ENCODE assay signal across 15 cellular contexts in genomic region chr17:8799001-8799850, GRCh38. TPM values are rescaled to one million over a fixed set of nuclear protein-coding genes. Genes with fewer than 3 reads are reported as not detected.
DNase-seq lines count a peak whose midpoint lies in the region; ATAC-seq and TF ChIP-seq lines count a peak whose summit lies in the region.
"Had no signal": no experiment of that assay in that cellular context is flagged by ENCODE, and none has a peak within 500 bp of the region (broad histone marks: within the 10 kb centered on the region; RNA-seq: fewer than 3 reads in every experiment).

Gene MFSD6L (minus strand): TSS chr17:8799365. CDS start chr17:8799120, 245 bp downstream.

- H4K20me1 ChIP-seq in OCI-LY7 (ENCODE audit: insufficient read depth, low read length), result no peaks in the 10 kb centered on the region

- no peak within 1 kb of the TSS for H3K27ac Mint-ChIP-seq in CD8-positive, alpha-beta T cell
- H3K27ac Mint-ChIP-seq: activated naive CD4-positive, alpha-beta T cell treated with anti-CD3 and anti-CD28 coated beads, Interleukin-2, amount 10 ng/mL, durations not matched to agents 7 days and 5 days; T-helper 1 cell treated with Interleukin-12 subunit alpha and Interleukin-12 subunit beta and Interleukin-4 antibody, amounts not matched to agents 30 μg/mL and 1 μg/mL, for 36 hours had no signal

- no peak within 1 kb of the TSS for H2AFZ ChIP-seq in OCI-LY7 (ENCODE audit: low read length)

- no peak within 1 kb of the TSS for H3K4me3 Mint-ChIP-seq in CD8-positive, alpha-beta T cell
- H3K4me3 Mint-ChIP-seq: activated naive CD4-positive, alpha-beta T cell treated with anti-CD3 and anti-CD28 coated beads, Interleukin-2, amount 10 ng/mL, durations not matched to agents 7 days and 5 days; CD8-positive, alpha-beta memory T cell; stimulated activated effector memory CD8-positive, alpha-beta T cell treated with anti-CD3 and anti-CD28 coated beads, Interleukin-12 subunit alpha, Interleukin-12 subunit beta, amount 100 ng/mL, for 72 hours; T-helper 1 cell treated with Interleukin-12 subunit alpha and Interleukin-12 subunit beta and Interleukin-4 antibody, amounts not matched to agents 30 μg/mL and 1 μg/mL, for 36 hours had no signal

- no peak within 1 kb of the TSS for H3K4me3 ChIP-seq in CD8-positive, alpha-beta T cell (ENCODE audit: low read depth, low read length)
- H3K4me3 ChIP-seq in HUES6 (ENCODE audit: low read depth, low read length), result peak within 1 kb of the TSS; percentile 66
- H3K4me3 ChIP-seq in lower lobe of right lung, result peak within 1 kb of the TSS; percentile 23
- H3K4me3 ChIP-seq in OCI-LY7 (ENCODE audit: low read depth, low read length, poor library complexity, severe bottlenecking), result no peak within 1 kb of the TSS
- H3K4me3 ChIP-seq: gastroesophageal sphincter had no signal

- CTCF ChIA-PET in CD8-positive, alpha-beta T cell (lab: Charles Lee), result interaction anchor here (1.4 to 2.2 kb wide), 2 partner anchors 13 to 96 kb away, joined by 4 to 14 read pairs; no protein-coding TSS in a partner anchor
- CTCF ChIA-PET in OCI-LY7 (lab: Charles Lee; ENCODE audit: unreplicated experiment), result no interaction called here

- H3K27me3 Mint-ChIP-seq in CD8-positive, alpha-beta T cell (ENCODE audit: low read depth), result no peaks in the 10 kb centered on the region

- no peaks in the 10 kb centered on the region for H3K36me3 Mint-ChIP-seq in CD8-positive, alpha-beta T cell
- H3K36me3 Mint-ChIP-seq: activated naive CD4-positive, alpha-beta T cell treated with anti-CD3 and anti-CD28 coated beads, Interleukin-2, amount 10 ng/mL, durations not matched to agents 7 days and 5 days; CD8-positive, alpha-beta memory T cell had no signal

- no peaks in the 10 kb centered on the region for H3K4me1 Mint-ChIP-seq in CD8-positive, alpha-beta T cell (ENCODE audit: low read depth)
- H3K4me1 Mint-ChIP-seq: activated naive CD4-positive, alpha-beta T cell treated with anti-CD3 and anti-CD28 coated beads, Interleukin-2, amount 10 ng/mL, durations not matched to agents 7 days and 5 days; CD8-positive, alpha-beta memory T cell; stimulated activated effector memory CD8-positive, alpha-beta T cell treated with anti-CD3 and anti-CD28 coated beads, Interleukin-12 subunit alpha, Interleukin-12 subunit beta, amount 100 ng/mL, for 72 hours had no signal

- POLR2A ChIA-PET in CD8-positive, alpha-beta T cell (lab: Charles Lee), result no interaction called here
- POLR2A ChIA-PET in OCI-LY7 (lab: Charles Lee), result no interaction called here

- no peak for TF ChIP-seq CTCF in CD8-positive, alpha-beta T cell (IDR thresholded peaks at IDR 0.05)
- TF ChIP-seq CTCF in lower lobe of right lung (IDR thresholded peaks at IDR 0.05) (no peak), OCI-LY7 (conservative IDR thresholded peaks at IDR 0.05; ENCODE audit: low read length) (no peak)

- H3K9ac ChIP-seq in HUES6 (ENCODE audit: low read length), result peak within 1 kb of the TSS; percentile 40

- H3K9me3 ChIP-seq in CD8-positive, alpha-beta T cell (ENCODE audit: low read length), result no peaks in the 10 kb centered on the region
- H3K9me3 ChIP-seq in HUES6 (ENCODE audit: control insufficient read depth, insufficient read depth, low read depth, low read length), result no peaks in the 10 kb centered on the region
- no peaks in the 10 kb centered on the region for H3K9me3 ChIP-seq in lower lobe of right lung
- H3K9me3 ChIP-seq in OCI-LY7 (ENCODE audit: low read length), result no peaks in the 10 kb centered on the region
- H3K9me3 ChIP-seq: gastroesophageal sphincter had no signal

- H3K79me2 ChIP-seq in OCI-LY7 (ENCODE audit: insufficient read depth, low read depth, low read length), result no peaks in the 10 kb centered on the region

- no peaks in the 10 kb centered on the region for H3K36me3 ChIP-seq in CD8-positive, alpha-beta T cell (ENCODE audit: insufficient read depth, low read length)
- no peaks in the 10 kb centered on the region for H3K36me3 ChIP-seq in HUES6 (ENCODE audit: control insufficient read depth, insufficient read depth, low read length)
- no peaks in the 10 kb centered on the region for H3K36me3 ChIP-seq in lower lobe of right lung
- no peaks in the 10 kb centered on the region for H3K36me3 ChIP-seq in OCI-LY7 (ENCODE audit: insufficient read depth, low read length)
- H3K36me3 ChIP-seq: gastroesophageal sphincter had no signal

- ATAC-seq in CD8-positive, alpha-beta T cell, result peak; percentile 31
- ATAC-seq in lower lobe of right lung, result peak; percentile 90 to 94
- no peak for ATAC-seq in GM18907 (IDR thresholded peaks at IDR 0.05; ENCODE audit: unreplicated experiment)
- no peak for ATAC-seq in GM19467 (IDR thresholded peaks at IDR 0.05; ENCODE audit: unreplicated experiment)
- ATAC-seq: gastroesophageal sphincter; stimulated activated effector memory CD8-positive, alpha-beta T cell treated with anti-CD3 and anti-CD28 coated beads, Interleukin-12 subunit alpha, Interleukin-12 subunit beta, amount 100 ng/mL, for 72 hours had no signal

- no peak for DNase-seq in CD8-positive, alpha-beta T cell
- DNase-seq in ecto neural progenitor cell (ENCODE audit: low spot score) (peak; percentile 69), lower lobe of right lung (peak; percentile 69), OCI-LY7 (ENCODE audit: low spot score) (no peak), medulla oblongata (ENCODE audit: extremely low spot score) (no peak)
- DNase-seq: activated naive CD4-positive, alpha-beta T cell treated with anti-CD3 and anti-CD28 coated beads, Interleukin-2, amount 10 ng/mL, durations not matched to agents 7 days and 5 days; CD8-positive, alpha-beta memory T cell; NCI-H1105 treated with DMSO at 0.1 percent for 48 hours had no signal

- H3K27ac ChIP-seq in CD8-positive, alpha-beta T cell (ENCODE audit: low read depth, low read length), result no peak within 1 kb of the TSS
- no peak within 1 kb of the TSS for H3K27ac ChIP-seq in HUES6 (ENCODE audit: low read depth, low read length)
- H3K27ac ChIP-seq in lower lobe of right lung, result no peak within 1 kb of the TSS
- no peak within 1 kb of the TSS for H3K27ac ChIP-seq in OCI-LY7 (ENCODE audit: low read depth, low read length, poor library complexity, severe bottlenecking)
- H3K27ac ChIP-seq: gastroesophageal sphincter had no signal

- no TSS peak for BruUV-seq in OCI-LY7 (replicated peaks; lab: Mats Ljungman, UMichigan)

- H3K27me3 ChIP-seq in CD8-positive, alpha-beta T cell (ENCODE audit: insufficient read depth, low read length), result no peaks in the 10 kb centered on the region
- H3K27me3 ChIP-seq in HUES6 (ENCODE audit: control insufficient read depth, insufficient read depth, low read length) (peaks cover 29% of the 10 kb centered on the region), lower lobe of right lung (ENCODE audit: low read depth) (peaks cover 19% of the 10 kb centered on the region)

- H3K4me2 ChIP-seq in OCI-LY7 (ENCODE audit: low read length), result no peak within 1 kb of the TSS

- H3K9me3 Mint-ChIP-seq in CD8-positive, alpha-beta T cell, result no peaks in the 10 kb centered on the region
- H3K9me3 Mint-ChIP-seq: activated naive CD4-positive, alpha-beta T cell treated with anti-CD3 and anti-CD28 coated beads, Interleukin-2, amount 10 ng/mL, durations not matched to agents 7 days and 5 days; CD8-positive, alpha-beta memory T cell; stimulated activated effector memory CD8-positive, alpha-beta T cell treated with anti-CD3 and anti-CD28 coated beads, Interleukin-12 subunit alpha, Interleukin-12 subunit beta, amount 100 ng/mL, for 72 hours; T-helper 1 cell treated with Interleukin-12 subunit alpha and Interleukin-12 subunit beta and Interleukin-4 antibody, amounts not matched to agents 30 μg/mL and 1 μg/mL, for 36 hours had no signal

- H3K9me2 ChIP-seq in OCI-LY7 (ENCODE audit: insufficient read depth, low read length), result no peaks in the 10 kb centered on the region

- H3K4me1 ChIP-seq in CD8-positive, alpha-beta T cell (ENCODE audit: insufficient read depth, low read length), result no peaks in the 10 kb centered on the region
- peaks cover 11% of the 10 kb centered on the region for H3K4me1 ChIP-seq in HUES6 (ENCODE audit: control insufficient read depth, insufficient read depth, low read length)
- H3K4me1 ChIP-seq in lower lobe of right lung, result no peaks in the 10 kb centered on the region
- no peaks in the 10 kb centered on the region for H3K4me1 ChIP-seq in OCI-LY7 (ENCODE audit: insufficient read depth, low read length, poor library complexity, severe bottlenecking)

- intact Hi-C loops in CD8-positive, alpha-beta T cell (cut with DNase I, micrococcal nuclease), result no loop called here
- intact Hi-C loops in lower lobe of right lung (cut with DNase I), result no loop called here
- intact Hi-C loops in OCI-LY7 (cut with micrococcal nuclease; ENCODE audit: unreplicated experiment), result no loop called here

RNA-seq across cellular contexts. Expression of gene MFSD6L, which starts in this region (rescaled TPM):
- total RNA-seq in CD8-positive, alpha-beta T cell, result not detected
- total RNA-seq in lower lobe of right lung (0.95 TPM), OCI-LY7 (2022) (not detected in 2 replicates)
- not detected in 2 replicates for total RNA-seq in OCI-LY7 (2014; rRNA removed; shearing (Covaris generic))
- total RNA-seq: CD8-positive, alpha-beta memory T cell; renal cortical epithelial cell had no signal

Comparison
In these comparisons a context has a peak if more than half of its experiments do, and no peak if none do; other contexts are left out.
1. Peak in ATAC-seq in CD8-positive, alpha-beta T cell; RNA of the gene not detected or under 1 TPM.
2. Peak in DNase-seq, ATAC-seq and H3K4me3 ChIP-seq in lower lobe of right lung; RNA of the gene not detected or under 1 TPM.